Comparison of ENCODE assay signal across 7 cellular contexts in genomic region chr5:37840036-37840909, GRCh38. TPM values are rescaled to one million over a fixed set of nuclear protein-coding genes. Genes with fewer than 3 reads are reported as not detected.
DNase-seq lines count a peak whose midpoint lies in the region; ATAC-seq and TF ChIP-seq lines count a peak whose summit lies in the region.

TSS of gene GDNF (minus strand) at chr5:37840041. CDS start at chr5:37834796, 5,245 bp downstream.

- H3K27me3 ChIP-seq in GM06990 (replicated peaks; ENCODE audit: control insufficient read depth, insufficient read depth, low read length) = peaks cover 2% of the 10 kb centered on the region
- H3K27me3 ChIP-seq in MM.1S (replicated peaks; ENCODE audit: insufficient read depth, low read length) = no peaks in the 10 kb centered on the region
- peaks cover 0 to 56% (median 30%) of the 10 kb centered on the region in 4 donors for H3K27me3 ChIP-seq in upper lobe of left lung

- ATAC-seq in upper lobe of left lung (ENCODE audit: low FRiP score in 2 of 2) (peak in 1 of 2 donors; percentile 34), HG03025 (IDR thresholded peaks at IDR 0.05; ENCODE audit: low FRiP score, unreplicated experiment) (no peak)

- H3K9me3 ChIP-seq in MM.1S (replicated peaks; ENCODE audit: insufficient read depth, low read length) (no peaks in the 10 kb centered on the region), upper lobe of left lung (no peaks in the 10 kb centered on the region)

- H3F3A ChIP-seq in MM.1S (ENCODE audit: insufficient read depth, low read length) = peaks cover 14% of the 10 kb centered on the region; the same call in 1 of the 2 replicates

- H3K9ac ChIP-seq in MM.1S (ENCODE audit: low read length) = peak within 1 kb of the TSS; percentile 70

- TF ChIP-seq POLR2A in upper lobe of left lung (IDR thresholded peaks at IDR 0.05) = no peak

- peak within 1 kb of the TSS; percentile 82 for H3K4me2 ChIP-seq in MM.1S (ENCODE audit: low read depth, low read length)

- DNase-seq in GM06990 (ENCODE audit: extremely low read depth, insufficient read length) (peak; percentile 18), MM.1S (peak; percentile 76), dedifferentiated amniotic fluid mesenchymal stem cell (ENCODE audit: extremely low spot score) (peak; percentile 76), lung microvascular endothelial cell (ENCODE audit: low read depth in 2 of 2) (peak; percentile 35 to 36), upper lobe of left lung (peak in 1 of 2 donors; percentile 86)
- no peak for DNase-seq in stimulated activated naive CD4-positive, alpha-beta T cell treated with Interleukin-2 at 50 U/mL for 16 hours (lab: John Stamatoyannopoulos, UW)

- H3K27ac ChIP-seq in MM.1S (ENCODE audit: low read length) = peak within 1 kb of the TSS; percentile 61; the same call in 1 of the 2 replicates
- H3K27ac ChIP-seq in upper lobe of left lung = no peak within 1 kb of the TSS

- H2AFZ ChIP-seq in MM.1S (ENCODE audit: low read length) = peak within 1 kb of the TSS; percentile 88

- H3K9me2 ChIP-seq in MM.1S (replicated peaks; ENCODE audit: insufficient read depth, low read length) = no peaks in the 10 kb centered on the region

- TF ChIP-seq CTCF in GM06990 (IDR thresholded peaks at IDR 0.05; ENCODE audit: insufficient read depth, low read length, poor library complexity, severe bottlenecking) (no peak), MM.1S (IDR thresholded peaks at IDR 0.05; ENCODE audit: low read length) (peak; percentile 43), upper lobe of left lung (IDR thresholded peaks at IDR 0.05) (peak in 1 of 6 experiments; percentile 5)

- no peak for TF ChIP-seq EP300 in upper lobe of left lung (IDR thresholded peaks at IDR 0.05)

- H3K36me3 ChIP-seq in GM06990 (ENCODE audit: control insufficient read depth, insufficient read depth, low read length) (no peaks in the 10 kb centered on the region), MM.1S (replicated peaks; ENCODE audit: insufficient read depth, low read length) (no peaks in the 10 kb centered on the region), upper lobe of left lung (no peaks in the 10 kb centered on the region)

- WGBS in upper lobe of left lung, 2 donors = 5% methylated on average over 23 to 54 of the region's 72 CpGs

- no peaks in the 10 kb centered on the region for H4K20me1 ChIP-seq in MM.1S (ENCODE audit: insufficient read depth, low read length)

- peaks cover 8% of the 10 kb centered on the region for H3K4me1 ChIP-seq in MM.1S (ENCODE audit: low read length)
- peaks cover 38 to 52% (median 44%) of the 10 kb centered on the region in 4 donors for H3K4me1 ChIP-seq in upper lobe of left lung

- H3K4me3 ChIP-seq in GM06990 (replicated peaks; ENCODE audit: low read depth, low read length) (no peak within 1 kb of the TSS), MM.1S (ENCODE audit: low read length) (peak within 1 kb of the TSS; percentile 68), upper lobe of left lung (peak within 1 kb of the TSS in 3 of 4 donors; percentile 22 to 40 (median 38))

- peaks cover 53% of the 10 kb centered on the region for H3K79me2 ChIP-seq in MM.1S (ENCODE audit: low read length)

RNA-seq across cellular contexts. Expression of gene GDNF, which starts in this region (rescaled TPM):
- total RNA-seq in lung microvascular endothelial cell = not detected in 2 replicates
- total RNA-seq in upper lobe of left lung = under 1 TPM in 2 of 6 donors, not detected in 4; 0.15 to 0.20 TPM

Comparison
In these comparisons a context has a peak if more than half of its experiments do, and no peak if none do; other contexts are left out.
1. Peak in DNase-seq in lung microvascular endothelial cell; RNA of the gene not detected or under 1 TPM.